In the genomic region with DNA sequence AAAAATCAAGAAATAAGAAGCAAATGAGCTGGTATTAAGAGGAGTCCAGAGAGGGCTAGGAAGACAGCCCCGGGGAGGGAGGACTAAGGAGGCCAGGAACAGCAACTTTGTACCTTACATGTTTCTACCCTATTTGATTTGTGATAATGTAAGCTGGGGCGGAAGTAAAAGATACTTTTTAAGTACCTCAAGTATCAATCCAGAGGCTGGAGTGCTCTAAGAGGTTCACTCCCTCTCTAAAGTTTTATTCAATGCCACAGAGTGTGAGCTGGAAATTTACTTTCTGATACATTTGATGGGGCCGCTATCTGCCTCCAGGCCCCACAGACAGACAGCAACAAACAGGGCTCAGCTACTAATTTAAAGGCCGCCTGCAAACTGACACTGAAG, we compare ENCODE assay signal across 20 cellular contexts. TPM values are rescaled to one million over a fixed set of nuclear protein-coding genes. Genes with fewer than 3 reads are reported as not detected.
DNase-seq lines count a peak whose midpoint lies in the region; ATAC-seq and TF ChIP-seq lines count a peak whose summit lies in the region.
"Had no signal": no experiment of that assay in that cellular context is flagged by ENCODE, and none has a peak within 500 bp of the region (broad histone marks: within the 10 kb centered on the region; RNA-seq: fewer than 3 reads in every experiment).

No MANE protein-coding gene starts in this region.

- H4K20me1 ChIP-seq in smooth muscle cell (ENCODE audit: low read depth), result peaks cover 95% of the 10 kb centered on the region

- peaks cover 17% of the 10 kb centered on the region for H3K4me1 ChIP-seq in smooth muscle cell (ENCODE audit: low read depth)

- no peak for DNase-seq in activated CD4-positive, alpha-beta memory T cell treated with anti-CD3 and anti-CD28 coated beads for 36 hours
- DNase-seq in activated CD4-positive, alpha-beta memory T cell treated with anti-CD3 and anti-CD28 coated beads, Interleukin-2, amount 10 ng/mL, durations not matched to agents 7 days and 5 days, result no peak
- DNase-seq in HFFc6, result no peak
- DNase-seq in smooth muscle cell (lab: John Stamatoyannopoulos, UW; ENCODE audit: unreplicated experiment), result no peak
- no peak for DNase-seq in iPS-NIHi7 (ENCODE audit: extremely low spot score)
- DNase-seq in head of caudate nucleus, result no peak
- no peak for DNase-seq in natural killer cell
- DNase-seq: COR-L47; DND-41; NCI-H187; SIG-M5; stimulated activated CD4-positive, alpha-beta T cell treated with anti-CD3 and anti-CD28 coated beads, Interleukin-1b, Interleukin-23, amount 100 ng/mL, for 48 hours; stimulated activated naive CD4-positive, alpha-beta T cell treated with Interleukin-2 at 50 U/mL for 16 hours; T-cell; trophoblast cell had no signal

- H3K27me3 ChIP-seq in smooth muscle cell (ENCODE audit: low read depth), result no peaks in the 10 kb centered on the region
- H3K27me3 ChIP-seq: dorsolateral prefrontal cortex, ovary had no signal

- H3K4me1 Mint-ChIP-seq in activated CD4-positive, alpha-beta memory T cell treated with anti-CD3 and anti-CD28 coated beads for 36 hours (ENCODE audit: low read depth), result peaks cover 7% of the 10 kb centered on the region
- H3K4me1 Mint-ChIP-seq in activated CD4-positive, alpha-beta memory T cell treated with anti-CD3 and anti-CD28 coated beads, Interleukin-2, amount 10 ng/mL, durations not matched to agents 7 days and 5 days, result peaks cover 2% of the 10 kb centered on the region
- H3K4me1 Mint-ChIP-seq in HFFc6 (ENCODE audit: low read depth) (peaks cover 46% of the 10 kb centered on the region), natural killer cell (peaks cover 21 to 51% of the 10 kb centered on the region in 2 donors)
- peaks cover 44% of the 10 kb centered on the region for H3K4me1 Mint-ChIP-seq in dendritic cell treated with granulocyte-macrophage colony-stimulating factor and Interleukin-4, amounts not matched to agents 40 ng/mL and 50 ng/mL, for 4 days (ENCODE audit: low read depth)

- H3K9me3 ChIP-seq in smooth muscle cell (replicated peaks; ENCODE audit: low read depth), result no peaks in the 10 kb centered on the region
- H3K9me3 ChIP-seq: ovary had no signal

- peak overlapping the region; percentile 21 for H3K27ac Mint-ChIP-seq in activated CD4-positive, alpha-beta memory T cell treated with anti-CD3 and anti-CD28 coated beads for 36 hours
- H3K27ac Mint-ChIP-seq in activated CD4-positive, alpha-beta memory T cell treated with anti-CD3 and anti-CD28 coated beads, Interleukin-2, amount 10 ng/mL, durations not matched to agents 7 days and 5 days, result no peak overlapping the region
- H3K27ac Mint-ChIP-seq in HFFc6 (peak overlapping the region; percentile 15; the same call in 1 of the 2 replicates), natural killer cell (peak overlapping the region in 1 of 2 donors; percentile 46)
- H3K27ac Mint-ChIP-seq in dendritic cell treated with granulocyte-macrophage colony-stimulating factor and Interleukin-4, amounts not matched to agents 40 ng/mL and 50 ng/mL, for 4 days, result peak overlapping the region; percentile 17

- peaks cover 89% of the 10 kb centered on the region for H3K79me2 ChIP-seq in smooth muscle cell (ENCODE audit: low read depth)

- ATAC-seq in natural killer cell, result no peak
- ATAC-seq: T-cell had no signal

- POLR2A ChIA-PET in activated CD4-positive, alpha-beta memory T cell treated with anti-CD3 and anti-CD28 coated beads for 36 hours (lab: Charles Lee), result no interaction called here
- POLR2A ChIA-PET in activated CD4-positive, alpha-beta memory T cell treated with anti-CD3 and anti-CD28 coated beads, Interleukin-2, amount 10 ng/mL, durations not matched to agents 7 days and 5 days (lab: Charles Lee), result no interaction called here

- CTCF ChIA-PET in activated CD4-positive, alpha-beta memory T cell treated with anti-CD3 and anti-CD28 coated beads for 36 hours (lab: Charles Lee), result no interaction called here
- CTCF ChIA-PET in activated CD4-positive, alpha-beta memory T cell treated with anti-CD3 and anti-CD28 coated beads, Interleukin-2, amount 10 ng/mL, durations not matched to agents 7 days and 5 days (lab: Charles Lee), result interaction anchor here (1.1 kb wide), 1 partner anchor 50 kb away, joined by 3 read pairs; no protein-coding TSS in a partner anchor

- no peak overlapping the region for H3K4me3 ChIP-seq in smooth muscle cell
- H3K4me3 ChIP-seq: ovary had no signal

- H3F3A ChIP-seq in smooth muscle cell (ENCODE audit: low read depth), result peaks cover 12% of the 10 kb centered on the region

- H3K36me3 ChIP-seq in smooth muscle cell (ENCODE audit: low read depth), result no peaks in the 10 kb centered on the region
- H3K36me3 ChIP-seq: ovary had no signal

- H3K4me3 Mint-ChIP-seq in activated CD4-positive, alpha-beta memory T cell treated with anti-CD3 and anti-CD28 coated beads for 36 hours, result no peak overlapping the region
- no peak overlapping the region for H3K4me3 Mint-ChIP-seq in activated CD4-positive, alpha-beta memory T cell treated with anti-CD3 and anti-CD28 coated beads, Interleukin-2, amount 10 ng/mL, durations not matched to agents 7 days and 5 days
- no peak overlapping the region for H3K4me3 Mint-ChIP-seq in HFFc6
- H3K4me3 Mint-ChIP-seq in dendritic cell treated with granulocyte-macrophage colony-stimulating factor and Interleukin-4, amounts not matched to agents 40 ng/mL and 50 ng/mL, for 4 days, result no peak overlapping the region
- no peak overlapping the region for H3K4me3 Mint-ChIP-seq in natural killer cell
- H3K4me3 Mint-ChIP-seq: T-cell had no signal

- TF ChIP-seq CTCF in HFFc6 (IDR thresholded peaks at IDR 0.05) (no peak), smooth muscle cell (IDR thresholded peaks at IDR 0.05; ENCODE audit: borderline replicate concordance, insufficient read depth, poor library complexity, severe bottlenecking) (no peak), natural killer cell (IDR thresholded peaks at IDR 0.05) (no peak)

- H2AFZ ChIP-seq in smooth muscle cell (ENCODE audit: low read depth), result no peak overlapping the region

- peaks cover 29% of the 10 kb centered on the region for H3K36me3 Mint-ChIP-seq in activated CD4-positive, alpha-beta memory T cell treated with anti-CD3 and anti-CD28 coated beads for 36 hours
- H3K36me3 Mint-ChIP-seq in activated CD4-positive, alpha-beta memory T cell treated with anti-CD3 and anti-CD28 coated beads, Interleukin-2, amount 10 ng/mL, durations not matched to agents 7 days and 5 days (ENCODE audit: low read depth), result peaks cover 24% of the 10 kb centered on the region
- H3K36me3 Mint-ChIP-seq in HFFc6 (ENCODE audit: low read depth) (peaks cover 28% of the 10 kb centered on the region), natural killer cell (no peaks in the 10 kb centered on the region)
- H3K36me3 Mint-ChIP-seq in dendritic cell treated with granulocyte-macrophage colony-stimulating factor and Interleukin-4, amounts not matched to agents 40 ng/mL and 50 ng/mL, for 4 days (ENCODE audit: low read depth), result peaks cover 89% of the 10 kb centered on the region

- H3K9me3 Mint-ChIP-seq in activated CD4-positive, alpha-beta memory T cell treated with anti-CD3 and anti-CD28 coated beads for 36 hours, result no peaks in the 10 kb centered on the region
- no peaks in the 10 kb centered on the region for H3K9me3 Mint-ChIP-seq in activated CD4-positive, alpha-beta memory T cell treated with anti-CD3 and anti-CD28 coated beads, Interleukin-2, amount 10 ng/mL, durations not matched to agents 7 days and 5 days
- H3K9me3 Mint-ChIP-seq in HFFc6, result no peaks in the 10 kb centered on the region
- H3K9me3 Mint-ChIP-seq in dendritic cell treated with granulocyte-macrophage colony-stimulating factor and Interleukin-4, amounts not matched to agents 40 ng/mL and 50 ng/mL, for 4 days, result no peaks in the 10 kb centered on the region
- H3K9me3 Mint-ChIP-seq in natural killer cell, result no peaks in the 10 kb centered on the region
- H3K9me3 Mint-ChIP-seq: T-cell had no signal

- intact Hi-C loops in activated CD4-positive, alpha-beta memory T cell treated with anti-CD3 and anti-CD28 coated beads for 36 hours (cut with micrococcal nuclease), result no loop called here
- intact Hi-C loops in dendritic cell treated with granulocyte-macrophage colony-stimulating factor and Interleukin-4, amounts not matched to agents 40 ng/mL and 50 ng/mL, for 4 days (cut with micrococcal nuclease), result no loop called here
- intact Hi-C loops in head of caudate nucleus (cut with DNase I), result no loop called here
- intact Hi-C loops in natural killer cell (cut with micrococcal nuclease), result no loop called here

- WGBS in smooth muscle cell (ENCODE audit: low lambda C conversion rate), result 91% methylated on average over 4 of the region's 4 CpGs

- no peak overlapping the region for H3K9ac ChIP-seq in smooth muscle cell (ENCODE audit: low read depth)
- H3K9ac ChIP-seq: KMS-11 had no signal

- H3K27ac ChIP-seq in smooth muscle cell (ENCODE audit: low read depth), result peak overlapping the region; percentile 62
- H3K27ac ChIP-seq: epithelial cell of prostate, KMS-11, ovary had no signal

- H3K27me3 Mint-ChIP-seq in activated CD4-positive, alpha-beta memory T cell treated with anti-CD3 and anti-CD28 coated beads for 36 hours, result no peaks in the 10 kb centered on the region
- no peaks in the 10 kb centered on the region for H3K27me3 Mint-ChIP-seq in activated CD4-positive, alpha-beta memory T cell treated with anti-CD3 and anti-CD28 coated beads, Interleukin-2, amount 10 ng/mL, durations not matched to agents 7 days and 5 days
- no peaks in the 10 kb centered on the region; the same call in 1 of the 2 replicates for H3K27me3 Mint-ChIP-seq in HFFc6 (ENCODE audit: insufficient read depth)
- H3K27me3 Mint-ChIP-seq in dendritic cell treated with granulocyte-macrophage colony-stimulating factor and Interleukin-4, amounts not matched to agents 40 ng/mL and 50 ng/mL, for 4 days, result no peaks in the 10 kb centered on the region
- H3K27me3 Mint-ChIP-seq in natural killer cell (ENCODE audit: low read depth in 2 of 2), result no peaks in the 10 kb centered on the region
- H3K27me3 Mint-ChIP-seq: T-cell had no signal

- no peak overlapping the region for H3K4me2 ChIP-seq in smooth muscle cell
- H3K4me2 ChIP-seq: KMS-11 had no signal

RNA-seq across cellular contexts. Expression of gene MLLT1, which starts 11.4 kb away (rescaled TPM):
- total RNA-seq in activated CD4-positive, alpha-beta memory T cell treated with anti-CD3 and anti-CD28 coated beads for 36 hours, result 10 to 100 TPM; 35.7 to 37.9 TPM
- 10 to 100 TPM; 35.6 to 37.2 TPM for total RNA-seq in activated CD4-positive, alpha-beta memory T cell treated with anti-CD3 and anti-CD28 coated beads, Interleukin-2, amount 10 ng/mL, durations not matched to agents 7 days and 5 days
- total RNA-seq in HFFc6 (2021; fragmentation: NEBNext Ultra II Directional; extraction: Animal tissue kit (Norgen Biotek cat#: 25700)), result 10 to 100 TPM; 54.6 to 69.4 (median 59.5) TPM
- 15.4 and 18.8 TPM in 2 replicates for total RNA-seq in smooth muscle cell
- polyA plus RNA-seq in smooth muscle cell, result 25.2 and 27.3 TPM in 2 replicates
- total RNA-seq in natural killer cell, result 10 to 100 TPM; 30.2 to 43.8 (median 36.6) TPM
